11 cellular contexts compared by ENCODE assay signal in the genomic region with DNA sequence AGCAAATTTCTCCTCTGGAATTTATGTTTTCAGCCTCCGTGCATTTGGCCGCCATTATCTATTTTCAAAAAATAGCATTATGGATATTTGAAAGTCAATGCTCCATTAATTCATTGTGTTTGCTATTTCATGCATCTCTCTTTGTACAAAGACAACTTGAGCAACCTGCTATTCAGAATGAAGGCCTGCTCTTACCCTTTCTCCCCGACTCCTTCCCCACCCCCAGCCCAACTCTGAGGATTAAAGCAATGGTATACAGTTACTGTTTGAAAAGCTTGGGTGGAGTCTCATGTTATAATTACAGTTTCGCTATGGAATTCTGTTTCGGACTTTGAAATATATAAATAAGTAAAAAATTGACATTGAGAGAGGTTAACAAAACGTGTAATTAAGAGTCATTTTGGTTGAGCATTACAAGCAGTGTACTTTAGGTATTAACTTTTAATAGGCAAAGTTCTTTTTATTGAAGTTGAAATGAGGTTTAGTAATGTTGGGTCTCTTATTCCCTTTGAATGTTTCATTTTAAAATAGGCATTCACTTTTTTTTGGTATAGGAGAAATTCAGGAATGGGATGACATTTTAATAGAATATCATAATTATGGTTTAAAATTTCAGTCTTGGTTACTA.
A peak's percentile ranks its signal among the peaks of the same experiment; 100 is the strongest.
DNase-seq lines count a peak whose midpoint lies in the region; ATAC-seq, FAIRE-seq and TF ChIP-seq lines count a peak whose summit lies in the region.
"Had no signal": no experiment of that assay in that cellular context is flagged by ENCODE, and none has a peak within 500 bp of the region (broad histone marks: within the 10 kb centered on the region; RNA-seq: fewer than 3 reads in every experiment).

No MANE protein-coding gene starts in this region.

- no peak overlapping the region for H3K4me3 Mint-ChIP-seq in GM23338

- peak; percentile 28 for DNase-seq in GM23338 (ENCODE audit: low spot score)
- no peak for DNase-seq in Panc1 (ENCODE audit: low read depth, low spot score)
- no peak for DNase-seq in epithelial cell of prostate (ENCODE audit: low read depth, low spot score)
- DNase-seq in retinal pigment epithelial cell (ENCODE audit: low read depth) = no peak
- no peak for DNase-seq in NCI-H1105 treated with DMSO at 0.1 percent for 48 hours (lab: John Stamatoyannopoulos, UW)
- DNase-seq in D721Med (ENCODE audit: insufficient read length, low spot score) = no peak
- DNase-seq in DMS153 treated with DMSO at 0.1 percent for 48 hours (lab: John Stamatoyannopoulos, UW; ENCODE audit: unreplicated experiment) = no peak
- DNase-seq in midbrain (lab: John Stamatoyannopoulos, UW) = no peak
- DNase-seq: islet precursor cell, Karpas-422, OCI-M1 had no signal

- FAIRE-seq in D721Med (lab: Jason Lieb, UNC) = no peak

- in situ Hi-C loops in Panc1 (cut with HindIII; ENCODE audit: low pct_unique_long_range_greater_than_20kb, low sequenced_read_pairs) = no loop called here

- H3K36me3 ChIP-seq in GM23338 (ENCODE audit: insufficient read depth) (no peaks in the 10 kb centered on the region), Panc1 (ENCODE audit: control insufficient read depth, insufficient read depth, low read length) (no peaks in the 10 kb centered on the region)

- TF ChIP-seq CTCF in GM23338 (conservative IDR thresholded peaks at IDR 0.05; ENCODE audit: low read depth in 2 of 2) (no peak), Panc1 (IDR thresholded peaks at IDR 0.05) (no peak), retinal pigment epithelial cell (conservative IDR thresholded peaks at IDR 0.05; ENCODE audit: low read depth, low read length) (no peak), D721Med (IDR thresholded peaks at IDR 0.05; ENCODE audit: insufficient read depth, missing control alignments) (no peak)

- peak overlapping the region; percentile 33; the same call in 1 of the 2 replicates for H3K4me2 ChIP-seq in GM23338

- no peak overlapping the region for H2AFZ ChIP-seq in GM23338

- no peaks in the 10 kb centered on the region for H3K36me3 Mint-ChIP-seq in GM23338 (ENCODE audit: low read depth)

- intact Hi-C loops in Panc1 (cut with micrococcal nuclease; ENCODE audit: unreplicated experiment) = no loop called here

- H3K9me3 Mint-ChIP-seq in GM23338 = no peaks in the 10 kb centered on the region

- ATAC-seq in GM23338 = peak; percentile 75
- ATAC-seq in Panc1 = no peak

- H3F3A ChIP-seq in GM23338 (replicated peaks; ENCODE audit: low read depth) = no peaks in the 10 kb centered on the region

- H3K27me3 ChIP-seq in GM23338 (ENCODE audit: insufficient read depth) = no peaks in the 10 kb centered on the region
- no peaks in the 10 kb centered on the region for H3K27me3 ChIP-seq in Panc1 (ENCODE audit: control insufficient read depth, insufficient read depth, low read length)

- H3K79me2 ChIP-seq in GM23338 (replicated peaks; ENCODE audit: insufficient read depth) = no peaks in the 10 kb centered on the region

- no peaks in the 10 kb centered on the region for H3K9me3 ChIP-seq in Panc1 (ENCODE audit: control insufficient read depth, insufficient read depth, low read depth, low read length)

- no peak overlapping the region for H3K27ac Mint-ChIP-seq in GM23338

- no peaks in the 10 kb centered on the region for H4K20me1 ChIP-seq in GM23338 (replicated peaks; ENCODE audit: insufficient read depth)

- BruUV-seq in Panc1 (replicated peaks; lab: Mats Ljungman, UMichigan) = no TSS peak

- H3K4me3 ChIP-seq in GM23338 (no peak overlapping the region), Panc1 (ENCODE audit: low read depth in 2 of 2, low read length in 2 of 2) (no peak overlapping the region), retinal pigment epithelial cell (ENCODE audit: low read length) (peak overlapping the region; percentile 31)

- H3K9me2 ChIP-seq in GM23338 (ENCODE audit: insufficient read depth) = no peaks in the 10 kb centered on the region; the same call in 1 of the 2 replicates

- CTCF ChIA-PET in Panc1 (lab: Charles Lee) = interaction anchor here (0.6 kb wide), 1 partner anchor 92 kb away, joined by 6 read pairs; no protein-coding TSS in a partner anchor

- H3K4me1 ChIP-seq in GM23338 (ENCODE audit: insufficient read depth) (peaks cover 35% of the 10 kb centered on the region), Panc1 (ENCODE audit: control insufficient read depth, insufficient read depth, low read length) (peaks cover 40% of the 10 kb centered on the region)

- POLR2A ChIA-PET in Panc1 (lab: Charles Lee) = no interaction called here

- H3K27ac ChIP-seq in GM23338 (ENCODE audit: low read depth) = no peak overlapping the region
- H3K27ac ChIP-seq in Panc1 (ENCODE audit: low read length) = peak overlapping the region; percentile 60
- peak overlapping the region; percentile 82 for H3K27ac ChIP-seq in epithelial cell of prostate

- no peaks in the 10 kb centered on the region for H3K27me3 Mint-ChIP-seq in GM23338 (ENCODE audit: insufficient read depth, low read depth, poor library complexity)

- H3K4me1 Mint-ChIP-seq in GM23338 = peaks cover 32% of the 10 kb centered on the region

TF ChIP-seq in GM23338, 12 proteins besides CTCF, POLR2A, EP300 and RAD21 (continues in another document):
- no peak for TF ChIP-seq REST (IDR thresholded peaks at IDR 0.05; ENCODE audit: unreplicated experiment)
- TF ChIP-seq STAT1 (IDR thresholded peaks at IDR 0.05; ENCODE audit: unreplicated experiment) = no peak
- TF ChIP-seq NANOG (IDR thresholded peaks at IDR 0.05; ENCODE audit: borderline replicate concordance) = no peak
- no peak for TF ChIP-seq POLR2AphosphoS5 (IDR thresholded peaks at IDR 0.05; ENCODE audit: low read depth)
- no peak for TF ChIP-seq ZNF331 (CRISPR knock-in tag; IDR thresholded peaks at IDR 0.05; ENCODE audit: low read depth)
